In the genomic region with DNA sequence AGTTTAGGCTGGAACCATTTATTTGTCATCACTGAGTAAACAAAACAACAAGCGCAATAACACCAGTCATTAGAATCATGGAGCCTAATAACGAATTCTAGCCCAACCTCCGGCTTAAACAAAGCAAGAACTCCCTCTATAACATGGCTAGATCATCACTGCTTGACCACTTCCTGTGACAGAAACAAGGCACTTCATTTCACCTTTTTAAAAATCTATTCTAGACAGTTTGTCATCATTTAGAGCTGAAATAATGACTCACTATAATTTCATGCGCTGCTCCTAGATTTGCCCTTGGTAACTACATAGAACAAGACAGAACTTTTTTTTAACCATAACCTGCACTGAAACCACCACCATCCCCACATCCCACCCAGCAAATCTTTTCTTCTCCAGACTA, we compare ENCODE assay signal across 8 cellular contexts.
DNase-seq lines count a peak whose midpoint lies in the region; ATAC-seq and TF ChIP-seq lines count a peak whose summit lies in the region.

No MANE protein-coding gene starts in this region.

- peak overlapping the region; percentile 50 for H3K27ac Mint-ChIP-seq in activated CD8-positive, alpha-beta T cell treated with anti-CD3 and anti-CD28 coated beads, Interleukin-2, amount 10 ng/mL, durations not matched to agents 7 days and 5 days
- peak overlapping the region; percentile 87 for H3K27ac Mint-ChIP-seq in stimulated activated naive CD8-positive, alpha-beta T cell treated with anti-CD3 and anti-CD28 coated beads, Interleukin-15, Interleukin-2, amounts not matched to agents 100 ng/mL and 50 ng/mL, for 24 hours

- H3K4me3 Mint-ChIP-seq in activated T-cell treated with anti-CD3 and anti-CD28 coated beads, Interleukin-2, amount 50 U/mL, for 4 hours: peak overlapping the region; percentile 1
- no peak overlapping the region for H3K4me3 Mint-ChIP-seq in activated CD8-positive, alpha-beta T cell treated with anti-CD3 and anti-CD28 coated beads, Interleukin-2, amount 10 ng/mL, durations not matched to agents 7 days and 5 days
- peak overlapping the region; percentile 11 for H3K4me3 Mint-ChIP-seq in stimulated activated naive CD8-positive, alpha-beta T cell treated with anti-CD3 and anti-CD28 coated beads, Interleukin-15, Interleukin-2, amounts not matched to agents 100 ng/mL and 50 ng/mL, for 24 hours

- H3K36me3 ChIP-seq in adrenal gland (replicated peaks in 1 of 2): no peaks in the 10 kb centered on the region

- no peaks in the 10 kb centered on the region for H3K27me3 Mint-ChIP-seq in activated T-cell treated with anti-CD3 and anti-CD28 coated beads, Interleukin-2, amount 50 U/mL, for 4 hours (ENCODE audit: low read depth)
- H3K27me3 Mint-ChIP-seq in activated CD8-positive, alpha-beta T cell treated with anti-CD3 and anti-CD28 coated beads, Interleukin-2, amount 10 ng/mL, durations not matched to agents 7 days and 5 days (ENCODE audit: low read depth): no peaks in the 10 kb centered on the region
- no peaks in the 10 kb centered on the region for H3K27me3 Mint-ChIP-seq in stimulated activated naive CD8-positive, alpha-beta T cell treated with anti-CD3 and anti-CD28 coated beads, Interleukin-15, Interleukin-2, amounts not matched to agents 100 ng/mL and 50 ng/mL, for 24 hours

- no peak overlapping the region for H3K4me3 ChIP-seq in adrenal gland

- ATAC-seq in activated T-cell treated with anti-CD3 and anti-CD28 coated beads, Interleukin-2, amount 50 U/mL, for 4 hours: peak; percentile 89 to 91
- ATAC-seq in HG03095 (IDR thresholded peaks at IDR 0.05; ENCODE audit: unreplicated experiment) (peak; percentile 45), left lobe of liver (no peak)
- ATAC-seq in activated CD8-positive, alpha-beta T cell treated with anti-CD3 and anti-CD28 coated beads, Interleukin-2, amount 10 ng/mL, durations not matched to agents 7 days and 5 days: peak; percentile 41

- intact Hi-C loops in adrenal gland (cut with DNase I): no loop called here

- 63 to 75% (median 72%) methylated on average over 4 of the region's 4 CpGs for WGBS in adrenal gland, 4 donors

- no peak for TF ChIP-seq CTCF in adrenal gland (IDR thresholded peaks at IDR 0.05)

- H3K4me1 Mint-ChIP-seq in activated T-cell treated with anti-CD3 and anti-CD28 coated beads, Interleukin-2, amount 50 U/mL, for 4 hours (ENCODE audit: low read depth): peaks cover 71% of the 10 kb centered on the region
- peaks cover 87% of the 10 kb centered on the region for H3K4me1 Mint-ChIP-seq in activated CD8-positive, alpha-beta T cell treated with anti-CD3 and anti-CD28 coated beads, Interleukin-2, amount 10 ng/mL, durations not matched to agents 7 days and 5 days (ENCODE audit: low read depth)
- H3K4me1 Mint-ChIP-seq in stimulated activated naive CD8-positive, alpha-beta T cell treated with anti-CD3 and anti-CD28 coated beads, Interleukin-15, Interleukin-2, amounts not matched to agents 100 ng/mL and 50 ng/mL, for 24 hours (ENCODE audit: low read depth): peaks cover 79% of the 10 kb centered on the region

- no peaks in the 10 kb centered on the region for H3K9me3 ChIP-seq in adrenal gland (replicated peaks in 1 of 3)

- POLR2A ChIA-PET in activated CD8-positive, alpha-beta T cell treated with anti-CD3 and anti-CD28 coated beads, Interleukin-2, amount 10 ng/mL, durations not matched to agents 7 days and 5 days (lab: Charles Lee): interaction anchor here (1.0 kb wide), 2 partner anchors 22 to 80 kb away, joined by 3 to 4 read pairs; no protein-coding TSS in a partner anchor

- H3K4me1 ChIP-seq in adrenal gland (replicated peaks in 1 of 2): no peaks in the 10 kb centered on the region

- no peak for TF ChIP-seq POLR2A in adrenal gland (IDR thresholded peaks at IDR 0.05)

- CTCF ChIA-PET in activated CD8-positive, alpha-beta T cell treated with anti-CD3 and anti-CD28 coated beads, Interleukin-2, amount 10 ng/mL, durations not matched to agents 7 days and 5 days (lab: Charles Lee): interaction anchor here (0.7 to 2.4 kb wide), 5 partner anchors 10 to 199 kb away, joined by 3 to 9 read pairs (median 4); no protein-coding TSS in a partner anchor

- DNase-seq in activated T-cell treated with anti-CD3 and anti-CD28 coated beads, Interleukin-2, amount 50 U/mL, for 4 hours: no peak
- no peak for DNase-seq in activated T-cell treated with anti-CD3 and anti-CD28 coated beads, Interleukin-2, amount 50 U/mL, for 1 hour
- DNase-seq in activated CD8-positive, alpha-beta T cell treated with anti-CD3 and anti-CD28 coated beads, Interleukin-2, amount 10 ng/mL, durations not matched to agents 7 days and 5 days: no peak
- DNase-seq in left lobe of liver (ENCODE audit: low spot score) (no peak), inferior parietal cortex (ENCODE audit: extremely low spot score) (no peak), adrenal gland (no peak)

- H3K27ac ChIP-seq in adrenal gland: no peak overlapping the region

- peaks cover 7% of the 10 kb centered on the region for H3K36me3 Mint-ChIP-seq in activated T-cell treated with anti-CD3 and anti-CD28 coated beads, Interleukin-2, amount 50 U/mL, for 4 hours (ENCODE audit: insufficient read depth)
- peaks cover 21% of the 10 kb centered on the region for H3K36me3 Mint-ChIP-seq in activated CD8-positive, alpha-beta T cell treated with anti-CD3 and anti-CD28 coated beads, Interleukin-2, amount 10 ng/mL, durations not matched to agents 7 days and 5 days (ENCODE audit: low read depth)
- peaks cover 18% of the 10 kb centered on the region for H3K36me3 Mint-ChIP-seq in stimulated activated naive CD8-positive, alpha-beta T cell treated with anti-CD3 and anti-CD28 coated beads, Interleukin-15, Interleukin-2, amounts not matched to agents 100 ng/mL and 50 ng/mL, for 24 hours (ENCODE audit: low read depth)

- H3K9me3 Mint-ChIP-seq in activated T-cell treated with anti-CD3 and anti-CD28 coated beads, Interleukin-2, amount 50 U/mL, for 4 hours: no peaks in the 10 kb centered on the region
- H3K9me3 Mint-ChIP-seq in activated CD8-positive, alpha-beta T cell treated with anti-CD3 and anti-CD28 coated beads, Interleukin-2, amount 10 ng/mL, durations not matched to agents 7 days and 5 days (ENCODE audit: insufficient read depth): no peaks in the 10 kb centered on the region
- no peaks in the 10 kb centered on the region for H3K9me3 Mint-ChIP-seq in stimulated activated naive CD8-positive, alpha-beta T cell treated with anti-CD3 and anti-CD28 coated beads, Interleukin-15, Interleukin-2, amounts not matched to agents 100 ng/mL and 50 ng/mL, for 24 hours

- no peaks in the 10 kb centered on the region for H3K27me3 ChIP-seq in adrenal gland
